8 cellular contexts compared by ENCODE assay signal in genomic region chr2:49780949-49781348, GRCh38.
"Had no signal": no experiment of that assay in that cellular context is flagged by ENCODE, and none has a peak within 500 bp of the region (broad histone marks: within the 10 kb centered on the region; RNA-seq: fewer than 3 reads in every experiment).

No MANE protein-coding gene starts in this region.

- ATAC-seq: K562 had no signal

- H3K4me3 Mint-ChIP-seq: IgD-negative memory B cell had no signal

- H3K27ac ChIP-seq: HL-60, KMS-11 had no signal

- DNase-seq: IMR-90, KBM-7, KG1 had no signal

- H3K27ac Mint-ChIP-seq: IgD-negative memory B cell had no signal

- H3K4me2 ChIP-seq: KMS-11 had no signal

- H3K36me3 Mint-ChIP-seq: IgD-negative memory B cell had no signal

- H3K27me3 Mint-ChIP-seq: IgD-negative memory B cell had no signal

- H3K4me1 Mint-ChIP-seq: IgD-negative memory B cell had no signal

- H3K9ac ChIP-seq: KMS-11 had no signal

- FAIRE-seq: HTR-8/SVneo, K562 had no signal

- H3K4me3 ChIP-seq: K562 had no signal
